Comparison of ENCODE assay signal across 14 cellular contexts in genomic region chr2:101931402-101931801, GRCh38.
"Had no signal": no experiment of that assay in that cellular context is flagged by ENCODE, and none has a peak within 500 bp of the region (broad histone marks: within the 10 kb centered on the region; RNA-seq: fewer than 3 reads in every experiment).

No MANE protein-coding gene starts in this region.

- H3K27ac Mint-ChIP-seq: activated naive CD8-positive, alpha-beta T cell treated with anti-CD3 and anti-CD28 coated beads, Interleukin-2, amount 10 ng/mL, durations not matched to agents 7 days and 5 days; naive thymus-derived CD8-positive, alpha-beta T cell; progenitor cell of endocrine pancreas; stimulated activated memory B cell treated with anti-CD40 and anti-IgM and Interleukin-4, amounts not matched to agents 10 μg/mL and 1 μg/mL and 100 μg/mL, for 72 hours had no signal

- H3K4me1 ChIP-seq: tibial nerve had no signal

- H3K4me3 Mint-ChIP-seq: activated naive CD8-positive, alpha-beta T cell treated with anti-CD3 and anti-CD28 coated beads, Interleukin-2, amount 10 ng/mL, durations not matched to agents 7 days and 5 days; activated T-cell treated with anti-CD3 and anti-CD28 coated beads, Interleukin-2, amount 50 U/mL, for 4 hours; naive thymus-derived CD8-positive, alpha-beta T cell; stimulated activated memory B cell treated with anti-CD40 and anti-IgM and Interleukin-4, amounts not matched to agents 10 μg/mL and 1 μg/mL and 100 μg/mL, for 72 hours had no signal

- H3K36me3 Mint-ChIP-seq: activated naive CD8-positive, alpha-beta T cell treated with anti-CD3 and anti-CD28 coated beads, Interleukin-2, amount 10 ng/mL, durations not matched to agents 7 days and 5 days had no signal

- H3K27me3 ChIP-seq: dorsolateral prefrontal cortex, tibial nerve had no signal

- H3K4me2 ChIP-seq: smooth muscle cell had no signal

- H3K4me1 Mint-ChIP-seq: naive thymus-derived CD8-positive, alpha-beta T cell had no signal

- H3K4me3 ChIP-seq: dorsolateral prefrontal cortex, mucosa of descending colon, smooth muscle cell, tibial nerve had no signal

- H3K36me3 ChIP-seq: tibial nerve had no signal

- DNase-seq: activated CD4-positive, alpha-beta T cell treated with anti-CD3 and anti-CD28 coated beads for 48 hours; activated naive CD8-positive, alpha-beta T cell treated with anti-CD3 and anti-CD28 coated beads, Interleukin-2, amount 10 ng/mL, durations not matched to agents 7 days and 5 days; activated T-cell treated with anti-CD3 and anti-CD28 coated beads, Interleukin-2, amount 50 U/mL, for 4 hours; anterior cingulate cortex; dorsolateral prefrontal cortex; foreskin fibroblast; mucosa of descending colon; naive thymus-derived CD8-positive, alpha-beta T cell; right cardiac atrium had no signal

- ATAC-seq: activated T-cell treated with anti-CD3 and anti-CD28 coated beads, Interleukin-2, amount 50 U/mL, for 4 hours; esophagus mucosa; mucosa of descending colon; naive thymus-derived CD8-positive, alpha-beta T cell; right cardiac atrium; stimulated activated memory B cell treated with anti-CD40 and anti-IgM and Interleukin-4, amounts not matched to agents 10 μg/mL and 1 μg/mL and 100 μg/mL, for 72 hours had no signal

- H3K27me3 Mint-ChIP-seq: progenitor cell of endocrine pancreas had no signal
